ENCODE assay signal across 8 cellular contexts in the genomic region with DNA sequence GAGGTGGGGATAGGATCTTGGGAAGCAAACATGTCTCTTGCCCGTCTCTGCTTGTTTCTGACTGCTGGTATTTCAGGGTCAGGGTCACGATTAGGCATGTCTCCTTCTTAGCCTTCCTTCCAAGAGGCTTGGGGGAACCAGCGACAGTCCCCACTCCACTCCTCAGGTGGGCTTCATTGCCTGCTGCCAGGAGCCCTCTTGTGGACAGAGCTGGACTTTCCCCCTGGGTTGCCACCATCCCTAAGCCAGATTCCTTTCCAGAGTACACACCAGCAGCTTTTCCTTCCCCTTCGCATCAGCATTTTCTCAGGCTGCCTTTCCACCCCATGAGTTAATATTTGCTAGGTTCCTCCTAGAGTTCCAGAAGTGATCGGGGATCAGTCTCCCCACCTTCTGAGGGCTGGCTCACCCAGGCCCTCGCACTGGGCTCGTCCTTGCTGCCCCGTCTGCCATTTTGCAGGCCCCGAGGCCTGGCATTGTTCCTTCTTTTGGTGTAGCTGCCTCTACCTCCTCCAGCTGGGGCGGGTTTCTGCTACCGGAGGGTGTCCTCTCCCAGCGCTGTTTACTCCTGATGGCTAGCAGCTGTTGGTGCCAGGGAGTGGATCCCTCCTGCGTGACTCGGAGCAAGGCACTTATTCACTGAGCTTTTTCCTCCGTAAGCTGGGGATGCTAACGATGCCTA. TPM values are rescaled to one million over a fixed set of nuclear protein-coding genes. Genes with fewer than 3 reads are reported as not detected.
A peak's percentile ranks its signal among the peaks of the same experiment; 100 is the strongest.
DNase-seq lines count a peak whose midpoint lies in the region; ATAC-seq and TF ChIP-seq lines count a peak whose summit lies in the region.

No MANE protein-coding gene starts in this region.

- H2AFZ ChIP-seq in fibroblast of lung (ENCODE audit: low read length), result no peak overlapping the region

- no peak overlapping the region for H3K27ac ChIP-seq in CD4-positive, alpha-beta T cell (ENCODE audit: low read depth, low read length)
- H3K27ac ChIP-seq in fibroblast of lung (ENCODE audit: insufficient read depth, low read length), result no peak overlapping the region

- H3K9me3 ChIP-seq in CD4-positive, alpha-beta T cell (ENCODE audit: control insufficient read depth, low read length), result no peaks in the 10 kb centered on the region
- no peaks in the 10 kb centered on the region for H3K9me3 ChIP-seq in HAP-1
- no peaks in the 10 kb centered on the region for H3K9me3 ChIP-seq in fibroblast of lung (ENCODE audit: control insufficient read depth, insufficient read depth, low read depth, low read length)

- no peak overlapping the region for H3K4me3 Mint-ChIP-seq in CD4-positive, alpha-beta T cell
- H3K4me3 Mint-ChIP-seq in naive thymus-derived CD8-positive, alpha-beta T cell, result no peak overlapping the region

- H3K36me3 ChIP-seq in HAP-1 (replicated peaks) (peaks cover 10% of the 10 kb centered on the region), fibroblast of lung (ENCODE audit: control insufficient read depth, insufficient read depth, low read length) (peaks cover 3% of the 10 kb centered on the region)

- TF ChIP-seq CTCF in CD4-positive, alpha-beta T cell (IDR thresholded peaks at IDR 0.05), result peak; percentile 58
- TF ChIP-seq CTCF in fibroblast of lung (conservative IDR thresholded peaks at IDR 0.05 in 1 of 2, IDR thresholded peaks at IDR 0.05 in 1 of 2; ENCODE audit: low read depth in 1 of 2, low read length in 2 of 2), result peak; percentile 92 to 94

- H3K36me3 Mint-ChIP-seq in CD4-positive, alpha-beta T cell (ENCODE audit: low read depth), result no peaks in the 10 kb centered on the region
- no peaks in the 10 kb centered on the region for H3K36me3 Mint-ChIP-seq in naive thymus-derived CD8-positive, alpha-beta T cell

- H3K4me2 ChIP-seq in fibroblast of lung (ENCODE audit: extremely low read depth, insufficient read depth, low read length), result peak overlapping the region; percentile 21

- H3K27me3 Mint-ChIP-seq in CD4-positive, alpha-beta T cell, result no peaks in the 10 kb centered on the region
- no peaks in the 10 kb centered on the region for H3K27me3 Mint-ChIP-seq in naive thymus-derived CD8-positive, alpha-beta T cell

- DNase-seq in CD4-positive, alpha-beta T cell, result peak in 5 of 10 experiments; percentile 24 to 35 (median 31)
- DNase-seq in HAP-1 (ENCODE audit: low spot score in 2 of 2) (peak; percentile 58 to 84), NCI-H460 (ENCODE audit: extremely low read depth, low read depth) (peak; percentile 55), fibroblast of lung (ENCODE audit: low read depth in 2 of 2) (peak; percentile 46 to 74)
- peak; percentile 74 for DNase-seq in activated CD8-positive, alpha-beta memory T cell treated with anti-CD3 and anti-CD28 coated beads for 24 hours
- peak in 8 of 10 donors; percentile 16 to 75 (median 44) for DNase-seq in naive thymus-derived CD8-positive, alpha-beta T cell

- H3K9me3 Mint-ChIP-seq in CD4-positive, alpha-beta T cell, result no peaks in the 10 kb centered on the region
- no peaks in the 10 kb centered on the region for H3K9me3 Mint-ChIP-seq in naive thymus-derived CD8-positive, alpha-beta T cell

- in situ Hi-C loops in HAP-1 (cut with MboI; ENCODE audit: low sequenced_read_pairs), result loop anchor here (5.0 kb wide), 1 partner anchor 191 kb away; no protein-coding TSS in a partner anchor

- no peaks in the 10 kb centered on the region for H3K79me2 ChIP-seq in fibroblast of lung (ENCODE audit: control insufficient read depth, insufficient read depth, low read length)

- no peaks in the 10 kb centered on the region for H4K20me1 ChIP-seq in fibroblast of lung (ENCODE audit: control insufficient read depth, extremely low read depth, insufficient read depth, low read length)

- H3K4me1 ChIP-seq in HAP-1 (no peaks in the 10 kb centered on the region), fibroblast of lung (ENCODE audit: control insufficient read depth, extremely low read depth, insufficient read depth, low read length) (peaks cover 2% of the 10 kb centered on the region)

- peak; percentile 41 for ATAC-seq in CD4-positive, alpha-beta T cell (ENCODE audit: poor library complexity)
- peak; percentile 75 to 87 for ATAC-seq in naive thymus-derived CD8-positive, alpha-beta T cell
- no peak for ATAC-seq in GM21576 (IDR thresholded peaks at IDR 0.05; ENCODE audit: unreplicated experiment)
- no peak for ATAC-seq in GM19455 (IDR thresholded peaks at IDR 0.05; ENCODE audit: unreplicated experiment)

- H3K4me1 Mint-ChIP-seq in CD4-positive, alpha-beta T cell (ENCODE audit: low read depth), result no peaks in the 10 kb centered on the region
- H3K4me1 Mint-ChIP-seq in naive thymus-derived CD8-positive, alpha-beta T cell, result peaks cover 3 to 14% (median 9%) of the 10 kb centered on the region in 4 donors

- no peaks in the 10 kb centered on the region for H3K27me3 ChIP-seq in CD4-positive, alpha-beta T cell (ENCODE audit: control insufficient read depth, insufficient read depth, low read length)
- H3K27me3 ChIP-seq in HAP-1 (ENCODE audit: low read depth) (no peaks in the 10 kb centered on the region), fibroblast of lung (ENCODE audit: control insufficient read depth, insufficient read depth, low read length) (no peaks in the 10 kb centered on the region)

- CTCF ChIA-PET in CD4-positive, alpha-beta T cell (lab: Charles Lee), result interaction anchor here (2.8 kb wide), 1 partner anchor 14 kb away, joined by 12 read pairs; the partner anchor contains the start of gene ACTL10

- intact Hi-C loops in CD4-positive, alpha-beta T cell (cut with DNase I, micrococcal nuclease), result no loop called here

- no peak overlapping the region for H3K4me3 ChIP-seq in HAP-1
- H3K4me3 ChIP-seq in fibroblast of lung (replicated peaks in 1 of 4; ENCODE audit: control extremely low read depth in 1 of 4, insufficient read depth in 1 of 4, low read depth in 3 of 4, low read length in 4 of 4), result peak overlapping the region in 2 of 4 experiments; percentile 17 to 18

- POLR2A ChIA-PET in CD4-positive, alpha-beta T cell (lab: Charles Lee), result interaction anchor here (0.6 kb wide), 1 partner anchor 10 kb away, joined by 3 read pairs; no protein-coding TSS in a partner anchor
- POLR2A ChIA-PET in naive thymus-derived CD8-positive, alpha-beta T cell (lab: Charles Lee), result interaction anchor here (0.5 to 2.4 kb wide), 3 partner anchors 14 to 219 kb away, joined by 3 to 11 read pairs (median 5); partner anchors contain the start of gene ACTL10

- H3K9ac ChIP-seq in fibroblast of lung (ENCODE audit: insufficient read depth, low read length), result no peak overlapping the region

- H3K27ac Mint-ChIP-seq in CD4-positive, alpha-beta T cell, result no peak overlapping the region
- H3K27ac Mint-ChIP-seq in naive thymus-derived CD8-positive, alpha-beta T cell, result peak overlapping the region in 2 of 10 donors; percentile 5 to 57

RNA-seq across cellular contexts. Expression of gene C20orf144, which starts 8.8 kb away (rescaled TPM):
- under 1 TPM; 0.17 to 0.19 TPM for total RNA-seq in CD4-positive, alpha-beta T cell
- not detected in 2 replicates for total RNA-seq in NCI-H460 (2014; rRNA removed; shearing (Covaris generic))
- polyA plus RNA-seq in NCI-H460 (2014; cell fraction: nucleus; rRNA removed), result 0.08 TPM in 1 of 2 replicates, not detected in the other
- total RNA-seq in fibroblast of lung, result under 0.01 and 0.17 TPM in 2 replicates
- polyA plus RNA-seq in fibroblast of lung, result 0.10 and 0.20 TPM in 2 replicates
- 0.16 and 0.28 TPM in 2 replicates for polyA plus RNA-seq in fibroblast of lung (2012)
- 1.3 TPM in 1 of 2 replicates, not detected in the other for polyA minus RNA-seq in fibroblast of lung (ENCODE audit: low replicate concordance)
- total RNA-seq in naive thymus-derived CD8-positive, alpha-beta T cell, result under 1 TPM; 0.38 to 0.47 TPM
- polyA plus RNA-seq in naive thymus-derived CD8-positive, alpha-beta T cell, result not detected

RNA-seq across cellular contexts. Expression of gene ACTL10, which starts 13.4 kb away (rescaled TPM):
- under 1 TPM; 0.28 to 0.55 TPM for total RNA-seq in CD4-positive, alpha-beta T cell
- not detected in 2 replicates for total RNA-seq in NCI-H460 (2014; rRNA removed; shearing (Covaris generic))
- polyA plus RNA-seq in NCI-H460 (2014; cell fraction: nucleus; rRNA removed), result not detected in 2 replicates
- 1.8 and 2.0 TPM in 2 replicates for total RNA-seq in fibroblast of lung
- 0.26 and 0.32 TPM in 2 replicates for polyA plus RNA-seq in fibroblast of lung
- polyA plus RNA-seq in fibroblast of lung (2012), result 0.97 and 1.2 TPM in 2 replicates
- polyA minus RNA-seq in fibroblast of lung (ENCODE audit: low replicate concordance), result 0.15 and 0.39 TPM in 2 replicates
- 1 to 10 TPM; 3.7 to 4.5 TPM for total RNA-seq in naive thymus-derived CD8-positive, alpha-beta T cell
- polyA plus RNA-seq in naive thymus-derived CD8-positive, alpha-beta T cell, result 1 to 10 TPM; 1.8 to 3.2 (median 1.9) TPM

RNA-seq across cellular contexts. Expression of gene NECAB3, which starts 20.9 kb away (rescaled TPM):
- 1 to 10 TPM; 8.7 to 9.2 TPM for total RNA-seq in CD4-positive, alpha-beta T cell
- total RNA-seq in NCI-H460 (2014; rRNA removed; shearing (Covaris generic)), result 35.2 and 40.2 TPM in 2 replicates
- 272 and 287 TPM in 2 replicates for polyA plus RNA-seq in NCI-H460 (2014; cell fraction: nucleus; rRNA removed)
- 20.5 and 21.6 TPM in 2 replicates for total RNA-seq in fibroblast of lung
- polyA plus RNA-seq in fibroblast of lung, result 5.1 and 7.1 TPM in 2 replicates
- polyA plus RNA-seq in fibroblast of lung (2012), result 6.7 and 11.1 TPM in 2 replicates
- polyA minus RNA-seq in fibroblast of lung (ENCODE audit: low replicate concordance), result 7.1 and 25.0 TPM in 2 replicates
- 10 to 100 TPM; 10.8 to 12.8 TPM for total RNA-seq in naive thymus-derived CD8-positive, alpha-beta T cell
- 1 to 10 TPM; 1.1 to 1.8 (median 1.4) TPM for polyA plus RNA-seq in naive thymus-derived CD8-positive, alpha-beta T cell

RNA-seq across cellular contexts. Expression of gene E2F1, which starts 32.8 kb away (rescaled TPM):
- total RNA-seq in CD4-positive, alpha-beta T cell, result 1 to 10 TPM; 1.2 to 1.6 TPM
- 7.9 and 10.8 TPM in 2 replicates for total RNA-seq in NCI-H460 (2014; rRNA removed; shearing (Covaris generic))
- 117 and 119 TPM in 2 replicates for polyA plus RNA-seq in NCI-H460 (2014; cell fraction: nucleus; rRNA removed)
- total RNA-seq in fibroblast of lung, result 0.51 and 2.1 TPM in 2 replicates
- polyA plus RNA-seq in fibroblast of lung, result 3.5 and 9.6 TPM in 2 replicates
- 5.0 and 16.9 TPM in 2 replicates for polyA plus RNA-seq in fibroblast of lung (2012)
- polyA minus RNA-seq in fibroblast of lung (ENCODE audit: low replicate concordance), result 11.5 and 29.2 TPM in 2 replicates
- 1 to 10 TPM; 1.3 to 1.4 TPM for total RNA-seq in naive thymus-derived CD8-positive, alpha-beta T cell
- polyA plus RNA-seq in naive thymus-derived CD8-positive, alpha-beta T cell, result under 1 TPM; 0.19 to 0.49 (median 0.34) TPM

Comparison
In these comparisons a context has a peak if more than half of its experiments do, and no peak if none do; other contexts are left out.
1. ATAC-seq: peak in CD4-positive, alpha-beta T cell (single experiment) and naive thymus-derived CD8-positive, alpha-beta T cell (2 of 2); none in GM21576 (single experiment) and GM19455 (single experiment).